Comparison of ENCODE assay signal across 27 cellular contexts in genomic region chr6:116611020-116611419, GRCh38. TPM values are rescaled to one million over a fixed set of nuclear protein-coding genes. Genes with fewer than 3 reads are reported as not detected.
DNase-seq lines count a peak whose midpoint lies in the region; ATAC-seq and TF ChIP-seq lines count a peak whose summit lies in the region.
"Had no signal": no experiment of that assay in that cellular context is flagged by ENCODE, and none has a peak within 500 bp of the region (broad histone marks: within the 10 kb centered on the region; RNA-seq: fewer than 3 reads in every experiment).

No MANE protein-coding gene starts in this region.

- peak overlapping the region; percentile 20; the same call in 1 of the 2 replicates for H2AFZ ChIP-seq in GM23338

- DNase-seq in GM23338 (ENCODE audit: low spot score) (peak; percentile 9), WTC11 (ENCODE audit: low spot score) (no peak), islet precursor cell (peak; percentile 54), COLO668 (lab: John Stamatoyannopoulos, UW; ENCODE audit: unreplicated experiment) (no peak), NOMO-1 (lab: John Stamatoyannopoulos, UW; ENCODE audit: unreplicated experiment in 2 of 2) (no peak), globus pallidus (ENCODE audit: low spot score) (no peak)
- no peak for DNase-seq in activated CD4-positive, alpha-beta T cell treated with anti-CD3 and anti-CD28 coated beads, Interleukin-2, amount 50 U/mL, for 4 hours
- DNase-seq: DMS53, Kasumi-1, MV-4-11, NCI-H1105 treated with DMSO at 0.1 percent for 48 hours, NCI-H146, NCI-H1930, NCI-H2107, NCI-H2227 treated with DMSO at 0.1 percent for 48 hours, NCI-H526 treated with DMSO at 0.1 percent for 48 hours, OCI-M1, Peyer's patch, SIG-M5 had no signal

- ATAC-seq in GM23338 (peak; percentile 64), WTC11 (peak; percentile 60), esophagus mucosa (peak; percentile 52)
- ATAC-seq: HepG2 had no signal

- H3K4me1 ChIP-seq in GM23338 (ENCODE audit: insufficient read depth) = peaks cover 8% of the 10 kb centered on the region; the same call in 1 of the 2 replicates
- H3K4me1 ChIP-seq: Peyer's patch had no signal

- H3K27me3 ChIP-seq in GM23338 (ENCODE audit: insufficient read depth) = no peaks in the 10 kb centered on the region
- H3K27me3 ChIP-seq: Peyer's patch had no signal

- H3K9me3 Mint-ChIP-seq in GM23338 (no peaks in the 10 kb centered on the region; the same call in 2 of the 3 replicates), WTC11 (no peaks in the 10 kb centered on the region)

- H3F3A ChIP-seq in GM23338 (replicated peaks; ENCODE audit: low read depth) = no peaks in the 10 kb centered on the region

- no peaks in the 10 kb centered on the region for H4K20me1 ChIP-seq in GM23338 (replicated peaks; ENCODE audit: insufficient read depth)

- H3K36me3 ChIP-seq in GM23338 (ENCODE audit: insufficient read depth) = no peaks in the 10 kb centered on the region
- H3K36me3 ChIP-seq: Peyer's patch had no signal

- H3K27ac Mint-ChIP-seq in GM23338 = peak overlapping the region; percentile 51; the same call in 1 of the 2 replicates
- no peak overlapping the region for H3K27ac Mint-ChIP-seq in WTC11

- POLR2A ChIA-PET in WTC11 (lab: Charles Lee) = no interaction called here

- H3K27me3 Mint-ChIP-seq in GM23338 (ENCODE audit: insufficient read depth, low read depth, poor library complexity) (peaks cover 8% of the 10 kb centered on the region), WTC11 (ENCODE audit: low read depth) (no peaks in the 10 kb centered on the region)

- no peaks in the 10 kb centered on the region for H3K36me3 Mint-ChIP-seq in GM23338 (ENCODE audit: low read depth)
- H3K36me3 Mint-ChIP-seq in WTC11 = no peaks in the 10 kb centered on the region

- no peaks in the 10 kb centered on the region for H3K9me2 ChIP-seq in GM23338 (ENCODE audit: insufficient read depth)

- TF ChIP-seq CTCF in GM23338 (conservative IDR thresholded peaks at IDR 0.05; ENCODE audit: low read depth in 2 of 2) (no peak), WTC11 (IDR thresholded peaks at IDR 0.05) (no peak)

- no peaks in the 10 kb centered on the region for H3K79me2 ChIP-seq in GM23338 (replicated peaks; ENCODE audit: insufficient read depth)

- no peak overlapping the region for H3K4me2 ChIP-seq in GM23338

- no peak overlapping the region for H3K27ac ChIP-seq in GM23338 (ENCODE audit: low read depth)
- H3K27ac ChIP-seq: Peyer's patch, SK-N-MC had no signal

- CTCF ChIA-PET in WTC11 (lab: Charles Lee) = no interaction called here

- peaks cover 13% of the 10 kb centered on the region for H3K4me1 Mint-ChIP-seq in GM23338
- peaks cover 11% of the 10 kb centered on the region for H3K4me1 Mint-ChIP-seq in WTC11

- no peak overlapping the region for H3K4me3 ChIP-seq in GM23338
- H3K4me3 ChIP-seq: Peyer's patch, SK-N-MC had no signal

- H3K4me3 Mint-ChIP-seq in GM23338 (no peak overlapping the region), WTC11 (no peak overlapping the region)

TF ChIP-seq in GM23338, 12 proteins besides CTCF, POLR2A, EP300 and RAD21 (continues in another document):
- no peak for TF ChIP-seq NANOG (IDR thresholded peaks at IDR 0.05; ENCODE audit: borderline replicate concordance)
- TF ChIP-seq EZH2phosphoT487 (IDR thresholded peaks at IDR 0.05; ENCODE audit: unreplicated experiment) = no peak

TF ChIP-seq in WTC11, 78 proteins besides CTCF, POLR2A, EP300 and RAD21 (continues in another document):
- TF ChIP-seq OVOL2 (CRISPR knock-in tag; IDR thresholded peaks at IDR 0.05; ENCODE audit: borderline replicate concordance) (no peak), ZBTB21 (CRISPR knock-in tag; IDR thresholded peaks at IDR 0.05; ENCODE audit: borderline replicate concordance) (no peak), ZNF263 (CRISPR knock-in tag; IDR thresholded peaks at IDR 0.05; ENCODE audit: low read depth) (no peak), HMGXB4 (CRISPR knock-in tag; IDR thresholded peaks at IDR 0.05) (no peak), TCF7 (CRISPR knock-in tag; IDR thresholded peaks at IDR 0.05; ENCODE audit: low read depth) (no peak), SMAD3 (CRISPR knock-in tag; IDR thresholded peaks at IDR 0.05; ENCODE audit: borderline replicate concordance) (no peak), GRHL2 (CRISPR knock-in tag; IDR thresholded peaks at IDR 0.05; ENCODE audit: insufficient replicate concordance, severe bottlenecking) (no peak), MAX (CRISPR knock-in tag; IDR thresholded peaks at IDR 0.05) (no peak), SOX15 (CRISPR knock-in tag; IDR thresholded peaks at IDR 0.05) (no peak)
- TF ChIP-seq, protein P1, sequence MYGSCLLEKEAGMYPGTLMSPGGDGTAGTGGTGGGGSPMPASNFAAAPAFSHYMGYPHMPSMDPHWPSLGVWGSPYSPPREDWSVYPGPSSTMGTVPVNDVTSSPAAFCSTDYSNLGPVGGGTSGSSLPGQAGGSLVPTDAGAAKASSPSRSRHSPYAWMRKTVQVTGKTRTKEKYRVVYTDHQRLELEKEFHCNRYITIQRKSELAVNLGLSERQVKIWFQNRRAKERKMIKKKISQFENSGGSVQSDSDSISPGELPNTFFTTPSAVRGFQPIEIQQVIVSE (CRISPR knock-in tag; IDR thresholded peaks at IDR 0.05; ENCODE audit: borderline replicate concordance) = no peak
- TF ChIP-seq, protein P2, sequence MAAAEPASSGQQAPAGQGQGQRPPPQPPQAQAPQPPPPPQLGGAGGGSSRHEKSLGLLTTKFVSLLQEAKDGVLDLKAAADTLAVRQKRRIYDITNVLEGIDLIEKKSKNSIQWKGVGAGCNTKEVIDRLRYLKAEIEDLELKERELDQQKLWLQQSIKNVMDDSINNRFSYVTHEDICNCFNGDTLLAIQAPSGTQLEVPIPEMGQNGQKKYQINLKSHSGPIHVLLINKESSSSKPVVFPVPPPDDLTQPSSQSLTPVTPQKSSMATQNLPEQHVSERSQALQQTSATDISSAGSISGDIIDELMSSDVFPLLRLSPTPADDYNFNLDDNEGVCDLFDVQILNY (CRISPR knock-in tag; IDR thresholded peaks at IDR 0.05) = no peak
- TF ChIP-seq, protein P3, sequence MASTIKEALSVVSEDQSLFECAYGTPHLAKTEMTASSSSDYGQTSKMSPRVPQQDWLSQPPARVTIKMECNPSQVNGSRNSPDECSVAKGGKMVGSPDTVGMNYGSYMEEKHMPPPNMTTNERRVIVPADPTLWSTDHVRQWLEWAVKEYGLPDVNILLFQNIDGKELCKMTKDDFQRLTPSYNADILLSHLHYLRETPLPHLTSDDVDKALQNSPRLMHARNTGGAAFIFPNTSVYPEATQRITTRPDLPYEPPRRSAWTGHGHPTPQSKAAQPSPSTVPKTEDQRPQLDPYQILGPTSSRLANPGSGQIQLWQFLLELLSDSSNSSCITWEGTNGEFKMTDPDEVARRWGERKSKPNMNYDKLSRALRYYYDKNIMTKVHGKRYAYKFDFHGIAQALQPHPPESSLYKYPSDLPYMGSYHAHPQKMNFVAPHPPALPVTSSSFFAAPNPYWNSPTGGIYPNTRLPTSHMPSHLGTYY (CRISPR knock-in tag; IDR thresholded peaks at IDR 0.05) = no peak

RNA-seq across cellular contexts. Expression of gene RSPH4A, which starts 5.3 kb away (rescaled TPM):
- 0.08 and 0.52 TPM in 2 replicates for total RNA-seq in GM23338 (2014; rRNA removed; shearing (Covaris generic))
- 0.54 and 1.0 TPM in 2 replicates for polyA plus RNA-seq in GM23338 (2016; fragmentation: Nextera tagmentation; extraction: Ambion mirVana)
- total RNA-seq in WTC11 (2021) (0.34 to 0.57 TPM (median 0.34 TPM) in 3 replicates), esophagus mucosa (not detected)
- total RNA-seq: A172, M059J, NCI-H460 had no signal

RNA-seq across cellular contexts. Expression of gene RWDD1, which starts 39.7 kb away (rescaled TPM):
- total RNA-seq in GM23338 (2014; rRNA removed; shearing (Covaris generic)) = 20.2 and 24.0 TPM in 2 replicates
- 171 TPM in 2 replicates for polyA plus RNA-seq in GM23338 (2016; fragmentation: Nextera tagmentation; extraction: Ambion mirVana)
- total RNA-seq in WTC11 (2021) = 26.2 to 33.8 TPM (median 28.3 TPM) in 3 replicates
- total RNA-seq in esophagus mucosa = 28.4 TPM

RNA-seq across cellular contexts. Expression of gene CALHM4, which starts 57.5 kb away (rescaled TPM):
- total RNA-seq in GM23338 (2014; rRNA removed; shearing (Covaris generic)) = not detected in 2 replicates
- polyA plus RNA-seq in GM23338 (2016; fragmentation: Nextera tagmentation; extraction: Ambion mirVana) = not detected in 2 replicates
- total RNA-seq in WTC11 (2021) (not detected in 3 replicates), esophagus mucosa (not detected)
- total RNA-seq: A172, HepG2, HT1080, M059J, NCI-H460, Peyer's patch had no signal
- polyA plus RNA-seq: BJ, HepG2 had no signal

RNA-seq across cellular contexts. Expression of gene ZUP1, which starts 57.5 kb away (rescaled TPM):
- total RNA-seq in GM23338 (2014; rRNA removed; shearing (Covaris generic)) = 19.1 and 23.2 TPM in 2 replicates
- polyA plus RNA-seq in GM23338 (2016; fragmentation: Nextera tagmentation; extraction: Ambion mirVana) = 20.4 and 21.4 TPM in 2 replicates
- 15.5 to 19.4 TPM (median 16.9 TPM) in 3 replicates for total RNA-seq in WTC11 (2021)
- 10.0 TPM for total RNA-seq in esophagus mucosa

Comparison
In these comparisons a context has a peak if more than half of its experiments do, and no peak if none do; other contexts are left out.
1. DNase-seq: peak in GM23338 (single experiment) and islet precursor cell (single experiment); none in WTC11 (single experiment), COLO668 (single experiment), activated CD4-positive, alpha-beta T cell treated with anti-CD3 and anti-CD28 coated beads, Interleukin-2, amount 50 U/mL, for 4 hours (0 of 2), NOMO-1 (0 of 2) and globus pallidus (single experiment).
2. Peak in every context shown above with its lines, with median percentiles within 50 percentile points of each other: ATAC-seq.